Comparison of ENCODE assay signal across 8 cellular contexts in the genomic region with DNA sequence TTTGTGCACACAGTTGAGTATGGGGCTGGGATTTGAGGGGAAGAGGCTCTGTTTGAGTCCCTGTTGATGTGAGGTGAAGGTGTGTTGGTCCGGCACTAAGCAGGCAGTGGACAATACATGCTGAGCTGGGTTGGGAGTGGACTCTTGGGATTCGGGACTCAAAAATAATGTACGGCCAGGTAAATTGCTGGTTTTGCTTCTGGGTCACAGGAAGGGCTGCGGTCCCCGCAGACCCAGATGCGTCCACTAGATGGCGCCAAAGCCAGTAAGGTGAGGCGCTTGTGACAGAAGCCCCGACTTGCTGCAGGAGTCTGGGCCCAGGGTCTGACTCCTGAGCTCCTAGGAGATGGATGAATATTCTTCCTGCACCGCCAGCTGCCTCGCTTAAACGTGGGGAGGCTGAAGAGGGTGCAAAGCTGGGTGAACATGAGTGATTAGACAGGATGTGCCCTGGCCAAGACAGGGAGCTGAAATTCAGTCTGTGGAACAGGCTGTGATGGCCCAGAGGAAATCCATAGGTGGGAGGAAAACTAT.
DNase-seq lines count a peak whose midpoint lies in the region; ATAC-seq and TF ChIP-seq lines count a peak whose summit lies in the region.

No MANE protein-coding gene starts in this region.

- peak; percentile 76 to 92 (median 86) for DNase-seq in CD4-positive, alpha-beta T cell
- DNase-seq in NCI-H1417 (lab: John Stamatoyannopoulos, UW), result peak; percentile 66 to 90 (median 81)
- DNase-seq in SW480 (ENCODE audit: low spot score), result peak; percentile 71
- peak; percentile 85 to 95 for DNase-seq in activated naive CD4-positive, alpha-beta T cell treated with anti-CD3 and anti-CD28 coated beads, Interleukin-2, amount 50 U/mL, for 72 hours (ENCODE audit: low spot score in 2 of 2)
- DNase-seq in Right ventricle myocardium superior, result peak; percentile 91
- DNase-seq in progenitor cell of endocrine pancreas (ENCODE audit: low spot score, unreplicated experiment), result peak; percentile 89
- no peak for DNase-seq in vagina (ENCODE audit: extremely low spot score in 2 of 2)

- no peaks in the 10 kb centered on the region for H3K9me3 ChIP-seq in CD4-positive, alpha-beta T cell (ENCODE audit: control insufficient read depth, low read length)
- H3K9me3 ChIP-seq in vagina, result no peaks in the 10 kb centered on the region

- H3K36me3 ChIP-seq in vagina, result no peaks in the 10 kb centered on the region

- CTCF ChIA-PET in CD4-positive, alpha-beta T cell (lab: Charles Lee), result interaction anchor here (0.6 to 4.2 kb wide), 21 partner anchors 14 to 646 kb away, joined by 3 to 40 read pairs (median 4); a partner anchor contains a TSS

- POLR2A ChIA-PET in CD4-positive, alpha-beta T cell (lab: Charles Lee), result interaction anchor here (0.8 to 3.9 kb wide), 9 partner anchors 15 to 283 kb away, joined by 3 to 24 read pairs (median 4); a partner anchor contains a TSS

- intact Hi-C loops in CD4-positive, alpha-beta T cell (cut with DNase I, micrococcal nuclease), result loop anchor here (1.0 to 10.0 kb wide), 5 partner anchors 72 to 280 kb away; a partner anchor contains a TSS
- intact Hi-C loops in Right ventricle myocardium superior (cut with DNase I), result loop anchor here (2.0 to 10.0 kb wide), 3 partner anchors 72 to 210 kb away; a partner anchor contains a TSS
- intact Hi-C loops in vagina (cut with DNase I), result loop anchor here (5.0 kb wide), 1 partner anchor 67 kb away; no protein-coding TSS in a partner anchor

- no peak overlapping the region for H3K4me3 ChIP-seq in vagina

- H3K4me1 Mint-ChIP-seq in CD4-positive, alpha-beta T cell (ENCODE audit: low read depth), result peaks cover 42% of the 10 kb centered on the region
- peaks cover 26% of the 10 kb centered on the region for H3K4me1 Mint-ChIP-seq in progenitor cell of endocrine pancreas (ENCODE audit: low read depth)

- no peak for TF ChIP-seq POLR2A in vagina (IDR thresholded peaks at IDR 0.05)

- peak overlapping the region; percentile 94 for H3K27ac Mint-ChIP-seq in CD4-positive, alpha-beta T cell
- H3K27ac Mint-ChIP-seq in activated naive CD4-positive, alpha-beta T cell treated with anti-CD3 and anti-CD28 coated beads, Interleukin-2, amount 50 U/mL, for 72 hours, result peak overlapping the region in 1 of 2 donors; percentile 57
- peak overlapping the region; percentile 88 for H3K27ac Mint-ChIP-seq in progenitor cell of endocrine pancreas

- peak; percentile 88 for TF ChIP-seq CTCF in CD4-positive, alpha-beta T cell (IDR thresholded peaks at IDR 0.05)
- TF ChIP-seq CTCF in progenitor cell of endocrine pancreas (IDR thresholded peaks at IDR 0.05; ENCODE audit: unreplicated experiment), result peak; percentile 92
- peak; percentile 66 to 83 (median 78) for TF ChIP-seq CTCF in vagina (IDR thresholded peaks at IDR 0.05)

- no peaks in the 10 kb centered on the region for H3K27me3 Mint-ChIP-seq in CD4-positive, alpha-beta T cell
- no peaks in the 10 kb centered on the region for H3K27me3 Mint-ChIP-seq in progenitor cell of endocrine pancreas

- H3K4me3 Mint-ChIP-seq in CD4-positive, alpha-beta T cell, result peak overlapping the region; percentile 75
- peak overlapping the region; percentile 12 for H3K4me3 Mint-ChIP-seq in progenitor cell of endocrine pancreas (ENCODE audit: low read depth)

- ATAC-seq in CD4-positive, alpha-beta T cell (ENCODE audit: poor library complexity), result peak; percentile 33
- ATAC-seq in GM21619 (IDR thresholded peaks at IDR 0.05; ENCODE audit: unreplicated experiment) (peak; percentile 18), Right ventricle myocardium superior (ENCODE audit: poor library complexity) (peak; percentile 61)
- peak; percentile 17 to 42 for ATAC-seq in activated naive CD4-positive, alpha-beta T cell treated with anti-CD3 and anti-CD28 coated beads, Interleukin-2, amount 50 U/mL, for 72 hours

- no peaks in the 10 kb centered on the region for H3K36me3 Mint-ChIP-seq in CD4-positive, alpha-beta T cell (ENCODE audit: low read depth)
- H3K36me3 Mint-ChIP-seq in activated naive CD4-positive, alpha-beta T cell treated with anti-CD3 and anti-CD28 coated beads, Interleukin-2, amount 50 U/mL, for 72 hours, result no peaks in the 10 kb centered on the region
- H3K36me3 Mint-ChIP-seq in progenitor cell of endocrine pancreas (ENCODE audit: insufficient read depth), result no peaks in the 10 kb centered on the region

- no peaks in the 10 kb centered on the region for H3K9me3 Mint-ChIP-seq in CD4-positive, alpha-beta T cell
- H3K9me3 Mint-ChIP-seq in activated naive CD4-positive, alpha-beta T cell treated with anti-CD3 and anti-CD28 coated beads, Interleukin-2, amount 50 U/mL, for 72 hours, result no peaks in the 10 kb centered on the region
- no peaks in the 10 kb centered on the region for H3K9me3 Mint-ChIP-seq in progenitor cell of endocrine pancreas (ENCODE audit: low read depth)

- H3K27me3 ChIP-seq in CD4-positive, alpha-beta T cell (ENCODE audit: control insufficient read depth, insufficient read depth, low read length), result no peaks in the 10 kb centered on the region
- no peaks in the 10 kb centered on the region for H3K27me3 ChIP-seq in vagina

- no peak overlapping the region for H3K27ac ChIP-seq in CD4-positive, alpha-beta T cell (ENCODE audit: low read depth, low read length)
- no peak overlapping the region for H3K27ac ChIP-seq in vagina

- peaks cover 27% of the 10 kb centered on the region for H3K4me1 ChIP-seq in vagina

Comparison
In these comparisons a context has a peak if more than half of its experiments do, and no peak if none do; other contexts are left out.
1. DNase-seq: peak in CD4-positive, alpha-beta T cell (10 of 10), NCI-H1417 (3 of 3), SW480 (single experiment), activated naive CD4-positive, alpha-beta T cell treated with anti-CD3 and anti-CD28 coated beads, Interleukin-2, amount 50 U/mL, for 72 hours (2 of 2), Right ventricle myocardium superior (single experiment) and progenitor cell of endocrine pancreas (single experiment); none in vagina (0 of 2).
2. Peak in every context shown above with its lines, with median percentiles within 50 percentile points of each other: ATAC-seq and CTCF ChIP-seq.